ENCODE assay signal across 10 cellular contexts in the genomic region with DNA sequence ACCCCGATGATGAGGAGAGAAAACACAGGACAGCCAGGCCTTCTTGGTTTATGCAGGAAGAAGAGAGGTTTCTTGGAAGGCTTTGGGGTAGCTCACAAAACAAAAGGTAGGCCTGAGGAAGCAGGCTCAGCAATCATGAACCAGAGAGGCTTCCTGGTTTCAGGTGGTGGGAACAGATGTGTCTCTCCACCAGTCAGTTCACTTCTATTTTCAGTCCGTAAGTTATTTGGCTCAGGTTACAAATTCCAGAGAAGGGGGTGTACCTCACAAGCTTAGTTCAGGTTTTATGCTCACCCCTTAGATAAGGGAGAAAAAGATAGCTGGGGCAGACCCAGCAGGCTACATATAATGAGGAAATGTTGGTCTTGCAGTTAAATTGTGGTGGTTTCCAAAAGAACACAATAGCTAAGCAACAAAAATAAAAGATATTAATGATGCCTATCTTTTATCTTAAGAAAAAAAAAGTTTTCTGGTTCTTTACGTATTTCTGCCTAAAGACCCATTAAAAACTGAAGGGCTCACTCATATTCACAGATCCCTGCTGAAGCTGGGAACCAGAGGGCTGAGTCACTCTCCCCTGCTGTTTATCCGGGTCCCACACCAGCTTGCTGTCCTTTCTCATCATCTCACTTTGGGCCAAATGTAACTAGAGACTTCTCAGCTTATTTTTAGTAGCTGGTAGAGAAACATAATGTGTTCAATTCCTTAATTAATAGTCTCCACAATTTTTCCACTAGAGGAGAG.
A peak's percentile ranks its signal among the peaks of the same experiment; 100 is the strongest.
DNase-seq lines count a peak whose midpoint lies in the region; ATAC-seq, FAIRE-seq and TF ChIP-seq lines count a peak whose summit lies in the region.
"Had no signal": no experiment of that assay in that cellular context is flagged by ENCODE, and none has a peak within 500 bp of the region (broad histone marks: within the 10 kb centered on the region; RNA-seq: fewer than 3 reads in every experiment).

No MANE protein-coding gene starts in this region.

- CTCF ChIA-PET in activated CD4-positive, alpha-beta memory T cell treated with anti-CD3 and anti-CD28 coated beads for 36 hours (lab: Charles Lee): interaction anchor here (1.4 kb wide), 1 partner anchor 37 kb away, joined by 3 read pairs; no protein-coding TSS in a partner anchor
- CTCF ChIA-PET in GM10248 (lab: Yijun Ruan, JAX): interaction anchor here (0.8 to 5.0 kb wide), 4 partner anchors 8 to 37 kb away, joined by 3 to 28 read pairs (median 6); no protein-coding TSS in a partner anchor

- H3K27ac Mint-ChIP-seq in activated CD4-positive, alpha-beta memory T cell treated with anti-CD3 and anti-CD28 coated beads for 36 hours: no peak overlapping the region

- no peaks in the 10 kb centered on the region for H3K36me3 ChIP-seq in bronchial epithelial cell (ENCODE audit: control insufficient read depth, insufficient read depth, low read length)

- TF ChIP-seq CTCF in AG09309 (IDR thresholded peaks at IDR 0.05; ENCODE audit: control insufficient read depth, insufficient read depth, low read depth, low read length, missing control alignments): no peak
- TF ChIP-seq CTCF in bronchial epithelial cell (IDR thresholded peaks at IDR 0.05; ENCODE audit: insufficient read depth, low read length, severe bottlenecking): no peak
- TF ChIP-seq CTCF in GM10248 (IDR thresholded peaks at IDR 0.05; ENCODE audit: control extremely low read depth, extremely low read depth, low read depth, missing control alignments): no peak

- DNase-seq in AG09309 (ENCODE audit: low read depth): peak; percentile 42
- peak; percentile 8 for DNase-seq in HuH-7 (ENCODE audit: low spot score)
- DNase-seq in bronchial epithelial cell (ENCODE audit: low read depth): peak; percentile 8
- peak; percentile 33 for DNase-seq in left kidney (ENCODE audit: low read depth, low spot score)
- no peak for DNase-seq in activated CD4-positive, alpha-beta memory T cell treated with anti-CD3 and anti-CD28 coated beads for 36 hours
- DNase-seq in GM10248 (ENCODE audit: extremely low spot score): no peak
- DNase-seq: posterior cingulate gyrus had no signal

- POLR2A ChIA-PET in activated CD4-positive, alpha-beta memory T cell treated with anti-CD3 and anti-CD28 coated beads for 36 hours (lab: Charles Lee): no interaction called here
- POLR2A ChIA-PET in GM10248 (lab: Yijun Ruan, JAX): no interaction called here

- peaks cover 23% of the 10 kb centered on the region for H3K36me3 Mint-ChIP-seq in activated CD4-positive, alpha-beta memory T cell treated with anti-CD3 and anti-CD28 coated beads for 36 hours

- ATAC-seq in GM18870 (IDR thresholded peaks at IDR 0.05; ENCODE audit: unreplicated experiment): no peak
- no peak for ATAC-seq in GM18907 (IDR thresholded peaks at IDR 0.05; ENCODE audit: unreplicated experiment)

- intact Hi-C loops in activated CD4-positive, alpha-beta memory T cell treated with anti-CD3 and anti-CD28 coated beads for 36 hours (cut with micrococcal nuclease): no loop called here

- no peak overlapping the region for H3K4me3 Mint-ChIP-seq in activated CD4-positive, alpha-beta memory T cell treated with anti-CD3 and anti-CD28 coated beads for 36 hours

- H3K27me3 Mint-ChIP-seq in activated CD4-positive, alpha-beta memory T cell treated with anti-CD3 and anti-CD28 coated beads for 36 hours: no peaks in the 10 kb centered on the region

- H3K4me1 Mint-ChIP-seq in activated CD4-positive, alpha-beta memory T cell treated with anti-CD3 and anti-CD28 coated beads for 36 hours (ENCODE audit: low read depth): peaks cover 22% of the 10 kb centered on the region

- H3K4me3 ChIP-seq in AG09309 (ENCODE audit: control insufficient read depth, low read depth, low read length) (no peak overlapping the region), bronchial epithelial cell (ENCODE audit: low read depth, low read length) (no peak overlapping the region)

- FAIRE-seq in bronchial epithelial cell (lab: Jason Lieb, UNC): peak; percentile 66
- FAIRE-seq: D721Med had no signal

- H3K27me3 ChIP-seq in bronchial epithelial cell (ENCODE audit: control insufficient read depth, insufficient read depth, low read length): no peaks in the 10 kb centered on the region

- no peaks in the 10 kb centered on the region for H3K9me3 Mint-ChIP-seq in activated CD4-positive, alpha-beta memory T cell treated with anti-CD3 and anti-CD28 coated beads for 36 hours

Comparison
In these comparisons a context has a peak if more than half of its experiments do, and no peak if none do; other contexts are left out.
1. DNase-seq: peak in AG09309 (single experiment), HuH-7 (single experiment), bronchial epithelial cell (single experiment) and left kidney (single experiment); none in activated CD4-positive, alpha-beta memory T cell treated with anti-CD3 and anti-CD28 coated beads for 36 hours (single experiment) and GM10248 (single experiment).